ENCODE assay signal across 16 cellular contexts in genomic region chr6:161961046-161961445, GRCh38.
DNase-seq lines count a peak whose midpoint lies in the region; ATAC-seq and TF ChIP-seq lines count a peak whose summit lies in the region.
"Had no signal": no experiment of that assay in that cellular context is flagged by ENCODE, and none has a peak within 500 bp of the region (broad histone marks: within the 10 kb centered on the region; RNA-seq: fewer than 3 reads in every experiment).

No MANE protein-coding gene starts in this region.

- no peak overlapping the region for H4K12ac ChIP-seq in trophoblast cell (ENCODE audit: low read depth, low read length)

- H3K9me3 ChIP-seq in HEK293 (ENCODE audit: control insufficient read depth, insufficient read depth, low read depth, low read length), result no peaks in the 10 kb centered on the region
- peaks cover 1% of the 10 kb centered on the region for H3K9me3 ChIP-seq in trophoblast cell (ENCODE audit: insufficient read depth, low read depth, low read length)
- H3K9me3 ChIP-seq: A549; BLaER1 treated with 17β-estradiol and CSF1 and Interleukin-3, amounts not matched to agents 10 nM and 100 nM; Caco-2 had no signal

- no peak overlapping the region for H3K23ac ChIP-seq in trophoblast cell (ENCODE audit: low read length)

- no peak overlapping the region for H2BK5ac ChIP-seq in trophoblast cell (ENCODE audit: low read depth, low read length, poor library complexity)

- no peak overlapping the region for H2BK12ac ChIP-seq in trophoblast cell (ENCODE audit: low read length)

- H4K91ac ChIP-seq in trophoblast cell (ENCODE audit: low read depth, low read length), result no peak overlapping the region

- ATAC-seq in HG03439 (IDR thresholded peaks at IDR 0.05; ENCODE audit: unreplicated experiment), result no peak
- ATAC-seq: A549; CD8-positive, alpha-beta T cell had no signal

- TF ChIP-seq CTCF in HEK293 (tag by site-specific recombination; IDR thresholded peaks at IDR 0.05) (no peak), GM13977 (IDR thresholded peaks at IDR 0.05; ENCODE audit: extremely low read depth, insufficient read depth, missing control alignments) (no peak)

- no CpG with 5 or more reads among the region's 8 CpGs for WGBS in trophoblast cell (ENCODE audit: extremely low coverage, insufficient coverage, insufficient read length)

- no peak overlapping the region for H2AFZ ChIP-seq in trophoblast cell (ENCODE audit: insufficient read depth, low read length, poor library complexity)

- DNase-seq in RPMI8226 (peak; percentile 54), trophoblast cell (no peak), GM13977 (ENCODE audit: low spot score) (no peak)
- DNase-seq: AML-193; Caco-2; Calu3; CD4-positive, alpha-beta T cell; CD8-positive, alpha-beta T cell; DMS79 treated with DMSO at 0.1 percent for 48 hours; GF-D8 had no signal

- H3K18ac ChIP-seq in trophoblast cell (ENCODE audit: low read length), result no peak overlapping the region

- no peak overlapping the region for H4K8ac ChIP-seq in trophoblast cell (ENCODE audit: low read depth, low read length)

- H3K79me2 ChIP-seq in trophoblast cell (ENCODE audit: control insufficient read depth, insufficient read depth, low read length, poor library complexity), result no peaks in the 10 kb centered on the region

- H3K9ac ChIP-seq in trophoblast cell (ENCODE audit: low read length), result peak overlapping the region; percentile 45
- H3K9ac ChIP-seq: BLaER1 treated with 17β-estradiol and CSF1 and Interleukin-3, amounts not matched to agents 10 nM and 100 nM had no signal

- no peaks in the 10 kb centered on the region for H3K36me3 ChIP-seq in HEK293 (ENCODE audit: control insufficient read depth in 2 of 2, insufficient read depth in 1 of 2, low read length in 2 of 2)
- no peaks in the 10 kb centered on the region for H3K36me3 ChIP-seq in trophoblast cell (ENCODE audit: control insufficient read depth in 1 of 2, insufficient read depth in 2 of 2, low read length in 2 of 2)
- H3K36me3 ChIP-seq: BLaER1 treated with 17β-estradiol and CSF1 and Interleukin-3, amounts not matched to agents 10 nM and 100 nM had no signal

- POLR2A ChIA-PET in HEK293 (lab: Yijun Ruan, JAX), result no interaction called here

- CTCF ChIA-PET in HEK293 (lab: Yijun Ruan, JAX), result no interaction called here

- H3K4me3 ChIP-seq in HEK293 (ENCODE audit: low read depth, low read length) (no peak overlapping the region), trophoblast cell (ENCODE audit: low read depth, low read length) (no peak overlapping the region)
- H3K4me3 ChIP-seq: A549; BLaER1 treated with 17β-estradiol and CSF1 and Interleukin-3, amounts not matched to agents 10 nM and 100 nM had no signal

- H3K27ac ChIP-seq in HEK293 (ENCODE audit: extremely low read depth, low read depth, low read length) (no peak overlapping the region), trophoblast cell (ENCODE audit: low read depth, low read length) (no peak overlapping the region)
- H3K27ac ChIP-seq: 22Rv1; A549; BLaER1 treated with 17β-estradiol and CSF1 and Interleukin-3, amounts not matched to agents 10 nM and 100 nM; C4-2B had no signal

- no peaks in the 10 kb centered on the region for H3K27me3 ChIP-seq in trophoblast cell (ENCODE audit: insufficient read depth, low read length)
- H3K27me3 ChIP-seq: BLaER1 treated with 17β-estradiol and CSF1 and Interleukin-3, amounts not matched to agents 10 nM and 100 nM had no signal

- no peak overlapping the region for H2BK120ac ChIP-seq in trophoblast cell (ENCODE audit: insufficient read depth, low read length, poor library complexity)

- no peak overlapping the region for H2AK5ac ChIP-seq in trophoblast cell (ENCODE audit: low read length)

- H3K79me1 ChIP-seq in trophoblast cell (ENCODE audit: low read length), result no peaks in the 10 kb centered on the region

- in situ Hi-C loops in GM13977 (cut with MboI; ENCODE audit: low pct_unique_long_range_greater_than_20kb, low sequenced_read_pairs, unreplicated experiment), result no loop called here

- H3K4me1 ChIP-seq in HEK293 (ENCODE audit: control insufficient read depth, insufficient read depth, low read length) (no peaks in the 10 kb centered on the region), trophoblast cell (ENCODE audit: control insufficient read depth in 1 of 2, insufficient read depth in 2 of 2, low read length in 2 of 2) (no peaks in the 10 kb centered on the region)
- H3K4me1 ChIP-seq: A549; BLaER1 treated with 17β-estradiol and CSF1 and Interleukin-3, amounts not matched to agents 10 nM and 100 nM; Caco-2 had no signal

- H3K4me2 ChIP-seq in trophoblast cell (ENCODE audit: low read length), result no peak overlapping the region
- H3K4me2 ChIP-seq: A549; BLaER1 treated with 17β-estradiol and CSF1 and Interleukin-3, amounts not matched to agents 10 nM and 100 nM had no signal

- H3K14ac ChIP-seq in trophoblast cell (ENCODE audit: low read length), result no peak overlapping the region

- no peak overlapping the region for H3K4ac ChIP-seq in trophoblast cell (ENCODE audit: low read depth, low read length)

TF ChIP-seq in HEK293, 187 proteins besides CTCF, POLR2A, EP300 and RAD21:
- TF ChIP-seq SCRT2 (tag by site-specific recombination; IDR thresholded peaks at IDR 0.05) (peak; percentile 90), ZNF426 (tag by site-specific recombination; IDR thresholded peaks at IDR 0.05) (no peak), ZNF596 (tag by site-specific recombination; IDR thresholded peaks at IDR 0.05) (no peak), ZNF585B (tag by site-specific recombination; IDR thresholded peaks at IDR 0.05) (no peak), PRDM1 (tag by site-specific recombination; IDR thresholded peaks at IDR 0.05) (no peak), ZNF561 (tag by site-specific recombination; IDR thresholded peaks at IDR 0.05; ENCODE audit: borderline replicate concordance) (no peak), ZNF658 (tag by site-specific recombination; IDR thresholded peaks at IDR 0.05) (no peak)
